Comparison of ENCODE assay signal across 27 cellular contexts in genomic region chr15:85059734-85060133, GRCh38.
"Had no signal": no experiment of that assay in that cellular context is flagged by ENCODE, and none has a peak within 500 bp of the region (broad histone marks: within the 10 kb centered on the region; RNA-seq: fewer than 3 reads in every experiment).

No MANE protein-coding gene starts in this region.

- DNase-seq: colonic mucosa; cortex of kidney; dermis blood vessel endothelial cell; dorsolateral prefrontal cortex; effector CD4-positive, alpha-beta T cell; effector CD8-positive, alpha-beta T cell; effector memory CD4-positive, alpha-beta T cell; effector memory CD8-positive, alpha-beta T cell; endodermal cell; erythroblast; esophagus squamous epithelium; foreskin fibroblast; foreskin keratinocyte; foreskin melanocyte; gastrocnemius medialis; glutamatergic neuron; head of caudate nucleus; heart left ventricle; heart right ventricle had no signal

- H3K4me1 ChIP-seq: colonic mucosa, esophagus squamous epithelium had no signal

- ATAC-seq: effector memory CD8-positive, alpha-beta T cell; esophagus mucosa; foreskin keratinocyte; gastrocnemius medialis; gastroesophageal sphincter; heart left ventricle; heart right ventricle had no signal

- H3K36me3 ChIP-seq: colonic mucosa, esophagus muscularis mucosa, esophagus squamous epithelium, gastrocnemius medialis, gastroesophageal sphincter, heart left ventricle had no signal

- H3K9me3 ChIP-seq: colonic mucosa, esophagus muscularis mucosa, esophagus squamous epithelium, gastrocnemius medialis had no signal

- H3K27me3 ChIP-seq: colonic mucosa, dorsolateral prefrontal cortex, esophagus muscularis mucosa, esophagus squamous epithelium, foreskin keratinocyte, gastrocnemius medialis, gastroesophageal sphincter, heart left ventricle, heart right ventricle had no signal

- H3K4me3 ChIP-seq: colonic mucosa, coronary artery, dorsolateral prefrontal cortex, esophagus muscularis mucosa, esophagus squamous epithelium, gastrocnemius medialis, gastroesophageal sphincter, heart left ventricle, heart right ventricle had no signal

- FAIRE-seq: endometrium, endothelial cell of umbilical vein, frontal cortex had no signal

- H3K27ac ChIP-seq: colonic mucosa, coronary artery, epithelial cell of prostate, esophagus muscularis mucosa, esophagus squamous epithelium, foreskin keratinocyte, gastrocnemius medialis, gastroesophageal sphincter, heart left ventricle, heart right ventricle had no signal
